18 cellular contexts compared by ENCODE assay signal in the genomic region with DNA sequence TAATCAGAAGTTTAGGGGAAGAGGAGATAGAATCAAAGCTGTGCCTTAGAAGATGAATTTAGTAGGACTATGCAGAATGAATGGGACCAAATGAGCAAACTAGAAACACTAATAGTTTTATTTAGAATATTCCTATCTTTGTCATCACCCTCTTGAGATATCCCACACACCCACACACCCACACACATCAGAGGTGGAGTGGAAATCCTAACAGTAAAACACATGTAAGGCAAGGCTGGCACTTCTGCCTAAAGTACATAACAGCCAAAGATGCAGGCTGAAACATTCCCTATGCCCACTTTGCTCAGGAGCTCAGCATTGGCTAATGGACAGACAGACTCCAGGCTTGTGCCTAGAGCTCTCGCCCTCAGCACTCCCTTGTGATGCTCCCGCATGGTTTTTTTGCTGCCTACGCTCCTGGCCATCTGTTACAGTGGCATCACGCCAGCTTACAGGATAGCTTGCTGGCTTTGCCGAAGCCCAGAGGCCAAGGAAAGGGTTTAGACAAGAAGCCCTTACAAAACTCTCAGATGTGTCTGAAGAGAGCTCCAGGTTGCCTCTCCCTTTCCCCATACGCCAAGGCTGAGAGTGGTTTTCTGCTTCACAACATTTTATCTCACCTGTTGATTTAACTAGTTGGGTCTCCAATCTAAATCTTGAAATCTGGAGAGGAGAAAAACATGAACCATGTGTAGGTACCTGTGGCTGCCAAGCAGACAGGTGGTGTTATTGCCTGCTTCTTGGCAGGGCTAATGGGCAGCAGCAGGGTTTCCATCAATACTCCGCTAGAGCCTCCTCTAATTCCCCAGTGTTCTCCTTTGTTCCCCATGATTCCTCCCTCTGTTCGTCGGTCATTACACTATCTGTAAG.
DNase-seq lines count a peak whose midpoint lies in the region; TF ChIP-seq lines count a peak whose summit lies in the region.
"Had no signal": no experiment of that assay in that cellular context is flagged by ENCODE, and none has a peak within 500 bp of the region (broad histone marks: within the 10 kb centered on the region; RNA-seq: fewer than 3 reads in every experiment).

No MANE protein-coding gene starts in this region.

- H3K4me3 ChIP-seq in mammary epithelial cell (replicated peaks in 1 of 3; ENCODE audit: insufficient read depth in 1 of 3, low read depth in 2 of 3, low read length in 3 of 3) (no peak overlapping the region), testis (no peak overlapping the region)
- H3K4me3 ChIP-seq: breast epithelium, PC-9, stomach, vagina had no signal

- H3K27ac ChIP-seq in mammary epithelial cell (ENCODE audit: insufficient read depth, low read depth, low read length), result no peak overlapping the region
- no peak overlapping the region for H3K27ac ChIP-seq in testis
- H3K27ac ChIP-seq: breast epithelium, HL-60, PC-9, stomach, vagina had no signal

- no peaks in the 10 kb centered on the region for H3K4me1 Mint-ChIP-seq in MCF 10A (ENCODE audit: insufficient read depth, unreplicated experiment)
- no peaks in the 10 kb centered on the region for H3K4me1 Mint-ChIP-seq in activated CD4-positive, alpha-beta memory T cell treated with anti-CD3 and anti-CD28 coated beads, Interleukin-2, amount 10 ng/mL, durations not matched to agents 7 days and 5 days
- H3K4me1 Mint-ChIP-seq: activated naive CD4-positive, alpha-beta T cell treated with anti-CD3 and anti-CD28 coated beads, Interleukin-2, amount 10 ng/mL, durations not matched to agents 7 days and 5 days had no signal

- in situ Hi-C loops in mammary epithelial cell (cut with MboI; ENCODE audit: low sequenced_read_pairs in 2 of 2), result no loop called here

- WGBS in mammary epithelial cell (ENCODE audit: low coverage, missing lambda C conversion rate), result 12% methylated on average over 6 of the region's 9 CpGs
- 66 to 83% methylated on average over 5 to 9 of the region's 9 CpGs for WGBS in testis, 2 donors

- H3K4me3 Mint-ChIP-seq in MCF 10A (ENCODE audit: unreplicated experiment), result no peak overlapping the region
- no peak overlapping the region for H3K4me3 Mint-ChIP-seq in activated CD4-positive, alpha-beta memory T cell treated with anti-CD3 and anti-CD28 coated beads, Interleukin-2, amount 10 ng/mL, durations not matched to agents 7 days and 5 days
- H3K4me3 Mint-ChIP-seq: activated naive CD4-positive, alpha-beta T cell treated with anti-CD3 and anti-CD28 coated beads, Interleukin-2, amount 10 ng/mL, durations not matched to agents 7 days and 5 days; mesothelial cell of epicardium had no signal

- no peak overlapping the region for H2AFZ ChIP-seq in mammary epithelial cell (ENCODE audit: low read depth, low read length)
- H2AFZ ChIP-seq: PC-9 had no signal

- DNase-seq in mammary epithelial cell (peak; percentile 27), MCF 10A (ENCODE audit: unreplicated experiment) (no peak), NCI-H2171 treated with DMSO at 0.1 percent for 48 hours (lab: John Stamatoyannopoulos, UW) (peak; percentile 100), cerebellar cortex (ENCODE audit: low spot score) (peak; percentile 91), testis (peak; percentile 60), COLO668 (lab: John Stamatoyannopoulos, UW; ENCODE audit: unreplicated experiment) (no peak)
- no peak for DNase-seq in activated CD4-positive, alpha-beta memory T cell treated with anti-CD3 and anti-CD28 coated beads, Interleukin-2, amount 10 ng/mL, durations not matched to agents 7 days and 5 days
- no peak for DNase-seq in activated CD4-positive, alpha-beta T cell treated with anti-CD3 and anti-CD28 coated beads, Interleukin-2, amount 50 U/mL, for 48 hours
- DNase-seq: activated CD4-positive, CD25-positive, alpha-beta regulatory T cell; activated naive CD4-positive, alpha-beta T cell treated with anti-CD3 and anti-CD28 coated beads, Interleukin-2, amount 10 ng/mL, durations not matched to agents 7 days and 5 days; effector CD8-positive, alpha-beta T cell; NCI-H1930; PC-9; stomach had no signal

- H3K27me3 Mint-ChIP-seq in MCF 10A (ENCODE audit: insufficient read depth, unreplicated experiment), result no peaks in the 10 kb centered on the region
- H3K27me3 Mint-ChIP-seq in activated CD4-positive, alpha-beta memory T cell treated with anti-CD3 and anti-CD28 coated beads, Interleukin-2, amount 10 ng/mL, durations not matched to agents 7 days and 5 days, result no peaks in the 10 kb centered on the region
- H3K27me3 Mint-ChIP-seq: activated naive CD4-positive, alpha-beta T cell treated with anti-CD3 and anti-CD28 coated beads, Interleukin-2, amount 10 ng/mL, durations not matched to agents 7 days and 5 days had no signal

- BruUV-seq in mammary epithelial cell (replicated peaks; lab: Mats Ljungman, UMichigan) (no TSS peak), MCF 10A (replicated peaks; lab: Mats Ljungman, UMichigan) (no TSS peak)

- dilution Hi-C loops in mammary epithelial cell (cut with HindIII; ENCODE audit: low sequenced_read_pairs), result no loop called here

- no peak overlapping the region for H3K27ac Mint-ChIP-seq in MCF 10A (ENCODE audit: low read depth, unreplicated experiment)
- no peak overlapping the region for H3K27ac Mint-ChIP-seq in activated CD4-positive, alpha-beta memory T cell treated with anti-CD3 and anti-CD28 coated beads, Interleukin-2, amount 10 ng/mL, durations not matched to agents 7 days and 5 days
- H3K27ac Mint-ChIP-seq: activated naive CD4-positive, alpha-beta T cell treated with anti-CD3 and anti-CD28 coated beads, Interleukin-2, amount 10 ng/mL, durations not matched to agents 7 days and 5 days; mesothelial cell of epicardium had no signal

- H3K9ac ChIP-seq in mammary epithelial cell (ENCODE audit: insufficient read depth, low read length), result no peak overlapping the region

- POLR2A ChIA-PET in MCF 10A (lab: Yijun Ruan, JAX), result no interaction called here
- POLR2A ChIA-PET in activated CD4-positive, alpha-beta memory T cell treated with anti-CD3 and anti-CD28 coated beads, Interleukin-2, amount 10 ng/mL, durations not matched to agents 7 days and 5 days (lab: Charles Lee), result no interaction called here

- no peaks in the 10 kb centered on the region for H3K4me1 ChIP-seq in mammary epithelial cell (ENCODE audit: insufficient read depth, low read length)
- H3K4me1 ChIP-seq in testis, result no peaks in the 10 kb centered on the region
- H3K4me1 ChIP-seq: breast epithelium, stomach, vagina had no signal

- CTCF ChIA-PET in mammary epithelial cell (lab: Charles Lee; ENCODE audit: low non-redundant PET), result no interaction called here
- CTCF ChIA-PET in MCF 10A (lab: Yijun Ruan, JAX), result no interaction called here
- CTCF ChIA-PET in activated CD4-positive, alpha-beta memory T cell treated with anti-CD3 and anti-CD28 coated beads, Interleukin-2, amount 10 ng/mL, durations not matched to agents 7 days and 5 days (lab: Charles Lee), result no interaction called here

- H3K9me3 ChIP-seq in mammary epithelial cell (replicated peaks; ENCODE audit: insufficient read depth, low read length) (no peaks in the 10 kb centered on the region), testis (no peaks in the 10 kb centered on the region)
- H3K9me3 ChIP-seq: stomach, vagina had no signal

- H3K4me2 ChIP-seq in mammary epithelial cell (ENCODE audit: insufficient read depth, low read depth, low read length), result no peak overlapping the region
- H3K4me2 ChIP-seq: PC-9 had no signal

- H4K20me1 ChIP-seq in mammary epithelial cell (ENCODE audit: insufficient read depth, low read length), result no peaks in the 10 kb centered on the region

- H3K36me3 ChIP-seq in mammary epithelial cell (ENCODE audit: insufficient read depth, low read length) (no peaks in the 10 kb centered on the region), testis (ENCODE audit: low read depth, missing control alignments) (no peaks in the 10 kb centered on the region)
- H3K36me3 ChIP-seq: breast epithelium, stomach, vagina had no signal

- TF ChIP-seq CTCF in mammary epithelial cell (conservative IDR thresholded peaks at IDR 0.05 in 1 of 2, IDR thresholded peaks at IDR 0.05 in 1 of 2; ENCODE audit: extremely low read depth in 1 of 2, insufficient read depth in 1 of 2, low read depth in 1 of 2, low read length in 2 of 2) (no peak), MCF 10A (IDR thresholded peaks at IDR 0.05; ENCODE audit: unreplicated experiment) (no peak), testis (IDR thresholded peaks at IDR 0.05) (no peak)

- no peaks in the 10 kb centered on the region for H3K9me3 Mint-ChIP-seq in MCF 10A (ENCODE audit: unreplicated experiment)
- H3K9me3 Mint-ChIP-seq in activated CD4-positive, alpha-beta memory T cell treated with anti-CD3 and anti-CD28 coated beads, Interleukin-2, amount 10 ng/mL, durations not matched to agents 7 days and 5 days, result peaks cover 9% of the 10 kb centered on the region

- no peak for TF ChIP-seq POLR2A in testis (IDR thresholded peaks at IDR 0.05)

- H3K79me2 ChIP-seq in mammary epithelial cell (ENCODE audit: insufficient read depth, low read length), result no peaks in the 10 kb centered on the region

- no peaks in the 10 kb centered on the region for H3K27me3 ChIP-seq in mammary epithelial cell (ENCODE audit: insufficient read depth, low read length)
- no peaks in the 10 kb centered on the region for H3K27me3 ChIP-seq in testis
- H3K27me3 ChIP-seq: breast epithelium, stomach, vagina had no signal

- intact Hi-C loops in mammary epithelial cell (cut with micrococcal nuclease), result no loop called here
- intact Hi-C loops in MCF 10A (cut with micrococcal nuclease), result no loop called here
- intact Hi-C loops in testis (cut with DNase I; ENCODE audit: low total_unique reads), result no loop called here

- H3K36me3 Mint-ChIP-seq in MCF 10A (ENCODE audit: insufficient read depth, unreplicated experiment), result no peaks in the 10 kb centered on the region
- H3K36me3 Mint-ChIP-seq in activated CD4-positive, alpha-beta memory T cell treated with anti-CD3 and anti-CD28 coated beads, Interleukin-2, amount 10 ng/mL, durations not matched to agents 7 days and 5 days (ENCODE audit: low read depth), result no peaks in the 10 kb centered on the region
- H3K36me3 Mint-ChIP-seq: activated naive CD4-positive, alpha-beta T cell treated with anti-CD3 and anti-CD28 coated beads, Interleukin-2, amount 10 ng/mL, durations not matched to agents 7 days and 5 days; mesothelial cell of epicardium had no signal

Comparison
In these comparisons a context has a peak if more than half of its experiments do, and no peak if none do; other contexts are left out.
1. DNase-seq: peak in mammary epithelial cell (single experiment), NCI-H2171 treated with DMSO at 0.1 percent for 48 hours (single experiment), cerebellar cortex (single experiment) and testis (single experiment); none in MCF 10A (single experiment), activated CD4-positive, alpha-beta memory T cell treated with anti-CD3 and anti-CD28 coated beads, Interleukin-2, amount 10 ng/mL, durations not matched to agents 7 days and 5 days (single experiment), activated CD4-positive, alpha-beta T cell treated with anti-CD3 and anti-CD28 coated beads, Interleukin-2, amount 50 U/mL, for 48 hours (0 of 2) and COLO668 (single experiment).